In the genomic region with DNA sequence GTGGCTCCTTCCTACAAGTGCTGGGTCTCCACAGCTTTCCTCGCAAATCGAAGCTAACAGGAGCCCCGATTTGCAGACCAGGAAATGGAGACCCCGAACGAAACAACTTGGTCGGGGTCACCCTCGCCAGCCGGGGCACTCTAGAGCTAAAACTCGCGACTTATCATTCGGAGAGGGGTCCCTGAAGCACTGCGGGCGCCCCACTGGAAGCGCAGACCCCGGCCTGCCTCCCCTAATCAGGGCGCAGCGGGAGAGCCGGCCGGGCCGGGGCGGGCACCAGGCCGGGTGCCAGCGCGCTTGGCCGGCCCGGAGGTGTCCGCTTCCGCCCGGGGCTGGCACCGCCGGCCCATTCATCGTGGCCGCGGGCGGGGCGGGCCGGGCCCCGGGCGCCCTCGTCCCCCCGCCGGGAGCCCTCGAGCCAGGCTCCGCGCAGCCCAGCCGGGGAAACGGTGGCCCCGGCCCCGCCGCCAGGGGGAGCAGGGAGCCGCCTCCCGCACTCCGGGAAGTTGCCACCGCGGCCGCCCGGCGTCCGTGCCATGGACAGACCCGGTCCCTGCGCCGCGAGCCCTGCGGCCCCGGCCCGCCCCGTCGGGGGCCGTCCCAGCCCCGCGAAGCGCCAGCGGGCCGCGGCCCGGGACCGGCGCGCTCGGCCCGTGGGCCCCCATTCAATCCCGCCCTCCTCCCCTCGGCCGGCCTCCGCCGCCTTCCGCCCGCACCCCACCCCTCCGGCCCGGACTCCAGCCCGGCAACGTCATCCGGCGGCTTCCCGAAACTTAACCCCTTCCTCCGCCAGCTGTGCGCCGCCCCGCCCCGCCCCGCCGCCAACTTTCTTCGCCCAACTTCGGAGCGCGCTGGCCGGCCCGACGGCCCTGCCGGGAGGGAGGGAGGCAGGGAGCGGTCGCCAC, we compare ENCODE assay signal across 1 cellular context.
TF ChIP-seq lines count a peak whose summit lies in the region.

No MANE protein-coding gene starts in this region.

TF ChIP-seq in HepG2, 621 proteins besides CTCF, POLR2A, EP300 and RAD21 (continued from another document and continues in another):
- TF ChIP-seq, protein P1, sequence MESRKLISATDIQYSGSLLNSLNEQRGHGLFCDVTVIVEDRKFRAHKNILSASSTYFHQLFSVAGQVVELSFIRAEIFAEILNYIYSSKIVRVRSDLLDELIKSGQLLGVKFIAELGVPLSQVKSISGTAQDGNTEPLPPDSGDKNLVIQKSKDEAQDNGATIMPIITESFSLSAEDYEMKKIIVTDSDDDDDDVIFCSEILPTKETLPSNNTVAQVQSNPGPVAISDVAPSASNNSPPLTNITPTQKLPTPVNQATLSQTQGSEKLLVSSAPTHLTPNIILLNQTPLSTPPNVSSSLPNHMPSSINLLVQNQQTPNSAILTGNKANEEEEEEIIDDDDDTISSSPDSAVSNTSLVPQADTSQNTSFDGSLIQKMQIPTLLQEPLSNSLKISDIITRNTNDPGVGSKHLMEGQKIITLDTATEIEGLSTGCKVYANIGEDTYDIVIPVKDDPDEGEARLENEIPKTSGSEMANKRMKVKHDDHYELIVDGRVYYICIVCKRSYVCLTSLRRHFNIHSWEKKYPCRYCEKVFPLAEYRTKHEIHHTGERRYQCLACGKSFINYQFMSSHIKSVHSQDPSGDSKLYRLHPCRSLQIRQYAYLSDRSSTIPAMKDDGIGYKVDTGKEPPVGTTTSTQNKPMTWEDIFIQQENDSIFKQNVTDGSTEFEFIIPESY (CRISPR knock-in tag; IDR thresholded peaks at IDR 0.05) = no peak
- TF ChIP-seq ADNP (CRISPR knock-in tag; IDR thresholded peaks at IDR 0.05) (0 out of 2 replicates have a peak, but pooled peaks have one; percentile 21), JDP2 (CRISPR knock-in tag; IDR thresholded peaks at IDR 0.05; ENCODE audit: borderline replicate concordance) (no peak), TFAP4 (IDR thresholded peaks at IDR 0.05; ENCODE audit: borderline replicate concordance, low read depth) (peak; percentile 85; the same call in 1 of the 2 replicates), TFDP2 (CRISPR knock-in tag; IDR thresholded peaks at IDR 0.05) (no peak), PAX8 (CRISPR knock-in tag; IDR thresholded peaks at IDR 0.05; ENCODE audit: borderline replicate concordance) (no peak), SMC3 (IDR thresholded peaks at IDR 0.05; ENCODE audit: low read length) (peak; percentile 44; the same call in 1 of the 2 replicates), ZNF441 (CRISPR knock-in tag; IDR thresholded peaks at IDR 0.05; ENCODE audit: borderline replicate concordance) (peak; percentile 51; the same call in 1 of the 2 replicates), ZIK1 (CRISPR knock-in tag; IDR thresholded peaks at IDR 0.05; ENCODE audit: borderline replicate concordance, low read depth) (no peak; the same call in 1 of the 2 replicates), SRSF4 (IDR thresholded peaks at IDR 0.05; ENCODE audit: low read depth, low read length, poor library complexity, severe bottlenecking) (no peak), ARID4A (CRISPR knock-in tag; IDR thresholded peaks at IDR 0.05; ENCODE audit: borderline replicate concordance) (peak; percentile 1; the same call in 1 of the 2 replicates), ARHGAP35 (CRISPR knock-in tag; IDR thresholded peaks at IDR 0.05; ENCODE audit: borderline replicate concordance) (no peak; the same call in 1 of the 2 replicates), PATZ1 (CRISPR knock-in tag; IDR thresholded peaks at IDR 0.05) (peak; percentile 57), CCDC6 (CRISPR knock-in tag; IDR thresholded peaks at IDR 0.05) (peak; percentile 78; the same call in 1 of the 2 replicates), HHEX (CRISPR knock-in tag; IDR thresholded peaks at IDR 0.05) (no peak), ZBTB2 (CRISPR knock-in tag; IDR thresholded peaks at IDR 0.05; ENCODE audit: low read depth) (peak; percentile 1; the same call in 1 of the 2 replicates), MZF1 (CRISPR knock-in tag; IDR thresholded peaks at IDR 0.05; ENCODE audit: borderline replicate concordance) (no peak), SNAI1 (CRISPR knock-in tag; IDR thresholded peaks at IDR 0.05; ENCODE audit: borderline replicate concordance) (no peak; the same call in 1 of the 2 replicates), ZNF800 (CRISPR knock-in tag; IDR thresholded peaks at IDR 0.05) (no peak), ZBTB20 (CRISPR knock-in tag; IDR thresholded peaks at IDR 0.05; ENCODE audit: borderline replicate concordance, low read depth) (no peak), ZNF557 (CRISPR knock-in tag; IDR thresholded peaks at IDR 0.05) (no peak), SIN3B (IDR thresholded peaks at IDR 0.05; ENCODE audit: low read length) (0 out of 2 replicates have a peak, but pooled peaks have one; percentile 14), MAZ (IDR thresholded peaks at IDR 0.05; ENCODE audit: borderline replicate concordance, low read depth, low read length) (0 out of 2 replicates have a peak, but pooled peaks have one; percentile 41), MAZ (CRISPR knock-in tag; IDR thresholded peaks at IDR 0.05; ENCODE audit: low read depth) (peak; percentile 41), ZNF224 (CRISPR knock-in tag; IDR thresholded peaks at IDR 0.05) (no peak), MTERF4 (CRISPR knock-in tag; IDR thresholded peaks at IDR 0.05) (peak; percentile 3; the same call in 1 of the 2 replicates), RAD51 (IDR thresholded peaks at IDR 0.05; ENCODE audit: borderline replicate concordance) (no peak), TCF7L2 (IDR thresholded peaks at IDR 0.05; ENCODE audit: low read depth, low read length) (no peak), SSRP1 (CRISPR knock-in tag; IDR thresholded peaks at IDR 0.05) (no peak), MEIS1 (CRISPR knock-in tag; IDR thresholded peaks at IDR 0.05; ENCODE audit: borderline replicate concordance) (no peak; the same call in 1 of the 2 replicates)
- TF ChIP-seq, protein P2, sequence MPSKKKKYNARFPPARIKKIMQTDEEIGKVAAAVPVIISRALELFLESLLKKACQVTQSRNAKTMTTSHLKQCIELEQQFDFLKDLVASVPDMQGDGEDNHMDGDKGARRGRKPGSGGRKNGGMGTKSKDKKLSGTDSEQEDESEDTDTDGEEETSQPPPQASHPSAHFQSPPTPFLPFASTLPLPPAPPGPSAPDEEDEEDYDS (CRISPR knock-in tag; IDR thresholded peaks at IDR 0.05) = no peak
- TF ChIP-seq, protein P3, sequence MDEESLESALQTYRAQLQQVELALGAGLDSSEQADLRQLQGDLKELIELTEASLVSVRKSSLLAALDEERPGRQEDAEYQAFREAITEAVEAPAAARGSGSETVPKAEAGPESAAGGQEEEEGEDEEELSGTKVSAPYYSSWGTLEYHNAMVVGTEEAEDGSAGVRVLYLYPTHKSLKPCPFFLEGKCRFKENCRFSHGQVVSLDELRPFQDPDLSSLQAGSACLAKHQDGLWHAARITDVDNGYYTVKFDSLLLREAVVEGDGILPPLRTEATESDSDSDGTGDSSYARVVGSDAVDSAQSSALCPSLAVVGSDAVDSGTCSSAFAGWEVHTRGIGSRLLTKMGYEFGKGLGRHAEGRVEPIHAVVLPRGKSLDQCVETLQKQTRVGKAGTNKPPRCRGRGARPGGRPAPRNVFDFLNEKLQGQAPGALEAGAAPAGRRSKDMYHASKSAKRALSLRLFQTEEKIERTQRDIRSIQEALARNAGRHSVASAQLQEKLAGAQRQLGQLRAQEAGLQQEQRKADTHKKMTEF (CRISPR knock-in tag; IDR thresholded peaks at IDR 0.05) = no peak
- TF ChIP-seq, protein P4, sequence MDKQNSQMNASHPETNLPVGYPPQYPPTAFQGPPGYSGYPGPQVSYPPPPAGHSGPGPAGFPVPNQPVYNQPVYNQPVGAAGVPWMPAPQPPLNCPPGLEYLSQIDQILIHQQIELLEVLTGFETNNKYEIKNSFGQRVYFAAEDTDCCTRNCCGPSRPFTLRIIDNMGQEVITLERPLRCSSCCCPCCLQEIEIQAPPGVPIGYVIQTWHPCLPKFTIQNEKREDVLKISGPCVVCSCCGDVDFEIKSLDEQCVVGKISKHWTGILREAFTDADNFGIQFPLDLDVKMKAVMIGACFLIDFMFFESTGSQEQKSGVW (CRISPR knock-in tag; IDR thresholded peaks at IDR 0.05; ENCODE audit: borderline replicate concordance) = no peak
